ENCODE assay signal across 19 cellular contexts in genomic region chr1:110007045-110007444, GRCh38. TPM values are rescaled to one million over a fixed set of nuclear protein-coding genes. Genes with fewer than 3 reads are reported as not detected.
A peak's percentile ranks its signal among the peaks of the same experiment; 100 is the strongest.
DNase-seq lines count a peak whose midpoint lies in the region; ATAC-seq and TF ChIP-seq lines count a peak whose summit lies in the region.
"Had no signal": no experiment of that assay in that cellular context is flagged by ENCODE, and none has a peak within 500 bp of the region (broad histone marks: within the 10 kb centered on the region; RNA-seq: fewer than 3 reads in every experiment).

No MANE protein-coding gene starts in this region.

- ATAC-seq in GM18868 (IDR thresholded peaks at IDR 0.05; ENCODE audit: unreplicated experiment) = no peak
- no peak for ATAC-seq in activated CD4-positive, alpha-beta T cell treated with anti-CD3 and anti-CD28 coated beads for 36 hours
- ATAC-seq: activated CD4-positive, CD25-positive, alpha-beta regulatory T cell treated with anti-CD3 and anti-CD28 coated beads, Interleukin-2, amount 50 U/mL, for 24 hours; activated CD8-positive, alpha-beta memory T cell treated with anti-CD3 and anti-CD28 coated beads, Interleukin-2, amount 10 ng/mL, durations not matched to agents 7 days and 5 days had no signal

- TF ChIP-seq CTCF in nephron progenitor cell (IDR thresholded peaks at IDR 0.05) = no peak
- no peak for TF ChIP-seq CTCF in MM.1S (IDR thresholded peaks at IDR 0.05; ENCODE audit: low read length)

- H3K4me1 ChIP-seq in MM.1S (ENCODE audit: low read length) = peaks cover 11% of the 10 kb centered on the region

- H3K27me3 ChIP-seq in MG63 (no peaks in the 10 kb centered on the region), MM.1S (replicated peaks; ENCODE audit: insufficient read depth, low read length) (no peaks in the 10 kb centered on the region)
- H3K27me3 ChIP-seq: adrenal gland had no signal

- peaks cover 68% of the 10 kb centered on the region for H3K4me1 Mint-ChIP-seq in nephron progenitor cell
- peaks cover 24% of the 10 kb centered on the region for H3K4me1 Mint-ChIP-seq in activated CD4-positive, alpha-beta T cell treated with anti-CD3 and anti-CD28 coated beads for 36 hours

- H3K4me2 ChIP-seq in MM.1S (ENCODE audit: low read depth, low read length) = no peak overlapping the region

- H3K9ac ChIP-seq in MM.1S (ENCODE audit: low read length) = no peak overlapping the region
- H3K9ac ChIP-seq: GM23248 had no signal

- no peak overlapping the region for H3K4me3 Mint-ChIP-seq in nephron progenitor cell
- no peak overlapping the region for H3K4me3 Mint-ChIP-seq in activated CD4-positive, alpha-beta T cell treated with anti-CD3 and anti-CD28 coated beads for 36 hours
- H3K4me3 Mint-ChIP-seq: activated CD8-positive, alpha-beta memory T cell treated with anti-CD3 and anti-CD28 coated beads, Interleukin-2, amount 10 ng/mL, durations not matched to agents 7 days and 5 days; CD8-positive, alpha-beta memory T cell; neural crest cell had no signal

- DNase-seq in DMS 273 treated with DMSO at 0.1 percent for 48 hours (lab: John Stamatoyannopoulos, UW) = peak; percentile 52
- peak; percentile 95 for DNase-seq in NCI-H1092 treated with DMSO at 0.1 percent for 48 hours (lab: John Stamatoyannopoulos, UW)
- peak; percentile 83 for DNase-seq in cerebellum (ENCODE audit: low spot score)
- no peak for DNase-seq in nephron progenitor cell
- no peak for DNase-seq in MG63
- no peak for DNase-seq in activated CD4-positive, alpha-beta T cell treated with anti-CD3 and anti-CD28 coated beads for 36 hours
- no peak for DNase-seq in MM.1S
- DNase-seq: activated CD8-positive, alpha-beta memory T cell treated with anti-CD3 and anti-CD28 coated beads, Interleukin-2, amount 10 ng/mL, durations not matched to agents 7 days and 5 days; activated effector memory CD4-positive, alpha-beta T cell treated with Interleukin-2 at 50 U/mL for 16 hours; adrenal gland; CD8-positive, alpha-beta memory T cell; EL; GM23248; mammary epithelial cell; retina; SHP77 treated with DMSO at 0.1 percent for 48 hours had no signal

- H3K27me3 Mint-ChIP-seq in nephron progenitor cell (ENCODE audit: low read depth, poor library complexity) = no peaks in the 10 kb centered on the region
- H3K27me3 Mint-ChIP-seq in activated CD4-positive, alpha-beta T cell treated with anti-CD3 and anti-CD28 coated beads for 36 hours = no peaks in the 10 kb centered on the region
- H3K27me3 Mint-ChIP-seq: activated CD8-positive, alpha-beta memory T cell treated with anti-CD3 and anti-CD28 coated beads, Interleukin-2, amount 10 ng/mL, durations not matched to agents 7 days and 5 days; CD8-positive, alpha-beta memory T cell had no signal

- H3K36me3 ChIP-seq in MG63 = peaks cover 79% of the 10 kb centered on the region
- no peaks in the 10 kb centered on the region for H3K36me3 ChIP-seq in MM.1S (replicated peaks; ENCODE audit: insufficient read depth, low read length)

- no peaks in the 10 kb centered on the region for H3K9me2 ChIP-seq in MM.1S (replicated peaks; ENCODE audit: insufficient read depth, low read length)

- H3K27ac Mint-ChIP-seq in nephron progenitor cell = peak overlapping the region; percentile 43
- no peak overlapping the region for H3K27ac Mint-ChIP-seq in activated CD4-positive, alpha-beta T cell treated with anti-CD3 and anti-CD28 coated beads for 36 hours
- H3K27ac Mint-ChIP-seq: activated CD8-positive, alpha-beta memory T cell treated with anti-CD3 and anti-CD28 coated beads, Interleukin-2, amount 10 ng/mL, durations not matched to agents 7 days and 5 days had no signal

- H3K9me3 ChIP-seq in MG63 (no peaks in the 10 kb centered on the region), MM.1S (replicated peaks; ENCODE audit: insufficient read depth, low read length) (no peaks in the 10 kb centered on the region)
- H3K9me3 ChIP-seq: adrenal gland had no signal

- peaks cover 3% of the 10 kb centered on the region; the same call in 1 of the 2 replicates for H3F3A ChIP-seq in MM.1S (ENCODE audit: insufficient read depth, low read length)

- peaks cover 31% of the 10 kb centered on the region for H3K36me3 Mint-ChIP-seq in nephron progenitor cell (ENCODE audit: low read depth)
- H3K36me3 Mint-ChIP-seq in activated CD4-positive, alpha-beta T cell treated with anti-CD3 and anti-CD28 coated beads for 36 hours (ENCODE audit: low read depth) = peaks cover 24% of the 10 kb centered on the region

- CTCF ChIA-PET in activated CD4-positive, alpha-beta T cell treated with anti-CD3 and anti-CD28 coated beads for 36 hours (lab: Charles Lee) = interaction anchor here (0.5 to 2.7 kb wide), 10 partner anchors 8 to 367 kb away, joined by 3 to 14 read pairs (median 4); partner anchors contain the start of genes AHCYL1 and STRIP1

- H3K79me2 ChIP-seq in MM.1S (ENCODE audit: low read length) = no peaks in the 10 kb centered on the region

- POLR2A ChIA-PET in activated CD4-positive, alpha-beta T cell treated with anti-CD3 and anti-CD28 coated beads for 36 hours (lab: Charles Lee) = no interaction called here

- H3K4me3 ChIP-seq in MG63 = no peak overlapping the region
- H3K4me3 ChIP-seq in MM.1S (ENCODE audit: low read length) = no peak overlapping the region
- H3K4me3 ChIP-seq: adrenal gland, GM23248 had no signal

- no peaks in the 10 kb centered on the region for H3K9me3 Mint-ChIP-seq in nephron progenitor cell
- H3K9me3 Mint-ChIP-seq in activated CD4-positive, alpha-beta T cell treated with anti-CD3 and anti-CD28 coated beads for 36 hours (ENCODE audit: low read depth) = no peaks in the 10 kb centered on the region
- H3K9me3 Mint-ChIP-seq: CD8-positive, alpha-beta memory T cell; neural crest cell had no signal

- H2AFZ ChIP-seq in MM.1S (ENCODE audit: low read length) = no peak overlapping the region
- H2AFZ ChIP-seq: GM23248 had no signal

- no peak overlapping the region for H3K27ac ChIP-seq in MM.1S (ENCODE audit: low read length)
- H3K27ac ChIP-seq: adrenal gland, GM23248 had no signal

- intact Hi-C loops in activated CD4-positive, alpha-beta T cell treated with anti-CD3 and anti-CD28 coated beads for 36 hours (cut with DNase I, micrococcal nuclease) = no loop called here

- H4K20me1 ChIP-seq in MM.1S (ENCODE audit: insufficient read depth, low read length) = no peaks in the 10 kb centered on the region

RNA-seq across cellular contexts. Expression of gene AHCYL1, which starts 22.5 kb away (rescaled TPM):
- 39.6 TPM for total RNA-seq in cerebellum
- total RNA-seq in MG63 (2014; rRNA removed; shearing (Covaris generic); ENCODE audit: low replicate concordance) = 55.4 and 64.5 TPM in 2 replicates
- 10 to 100 TPM; 79.1 to 82.6 TPM for total RNA-seq in activated CD4-positive, alpha-beta T cell treated with anti-CD3 and anti-CD28 coated beads for 36 hours

RNA-seq across cellular contexts. Expression of gene STRIP1, which starts 27.4 kb away (rescaled TPM):
- total RNA-seq in cerebellum = 112 TPM
- total RNA-seq in MG63 (2014; rRNA removed; shearing (Covaris generic); ENCODE audit: low replicate concordance) = 39.6 and 41.0 TPM in 2 replicates
- total RNA-seq in activated CD4-positive, alpha-beta T cell treated with anti-CD3 and anti-CD28 coated beads for 36 hours = 10 to 100 TPM; 20.7 to 21.5 TPM

Comparison
In these comparisons a context has a peak if more than half of its experiments do, and no peak if none do; other contexts are left out.
1. DNase-seq: peak in DMS 273 treated with DMSO at 0.1 percent for 48 hours (single experiment), NCI-H1092 treated with DMSO at 0.1 percent for 48 hours (single experiment) and cerebellum (single experiment); none in nephron progenitor cell (single experiment), MG63 (single experiment), activated CD4-positive, alpha-beta T cell treated with anti-CD3 and anti-CD28 coated beads for 36 hours (single experiment) and MM.1S (single experiment).